In genomic region chr5:176409765-176410164, GRCh38 we compare ENCODE assay signal across 25 cellular contexts. TPM values are rescaled to one million over a fixed set of nuclear protein-coding genes. Genes with fewer than 3 reads are reported as not detected.
DNase-seq lines count a peak whose midpoint lies in the region; ATAC-seq, FAIRE-seq and TF ChIP-seq lines count a peak whose summit lies in the region.
"Had no signal": no experiment of that assay in that cellular context is flagged by ENCODE, and none has a peak within 500 bp of the region (broad histone marks: within the 10 kb centered on the region; RNA-seq: fewer than 3 reads in every experiment).

No MANE protein-coding gene starts in this region.

- H3K4me3 ChIP-seq in RWPE2 (ENCODE audit: severe bottlenecking) (no peak overlapping the region), esophagus (ENCODE audit: low read depth in 1 of 2, low read length in 2 of 2) (no peak overlapping the region), HepG2 (replicated peaks in 1 of 3; ENCODE audit: insufficient read depth in 1 of 3, low read depth in 2 of 3, low read length in 3 of 3) (no peak overlapping the region)
- H3K4me3 ChIP-seq: GM23248 had no signal

- TF ChIP-seq CTCF in RWPE2 (IDR thresholded peaks at IDR 0.05; ENCODE audit: poor library complexity, severe bottlenecking) (no peak), HepG2 (CRISPR knock-in tag; IDR thresholded peaks at IDR 0.05) (no peak)

- H3K79me2 ChIP-seq in HepG2 (ENCODE audit: insufficient read depth, low read length): no peaks in the 10 kb centered on the region

- no peak for TF ChIP-seq RAD21 in HepG2 (CRISPR knock-in tag; IDR thresholded peaks at IDR 0.05)

- H3K36me3 Mint-ChIP-seq in stimulated activated effector memory CD8-positive, alpha-beta T cell treated with anti-CD3 and anti-CD28 coated beads, Interleukin-12 subunit alpha, Interleukin-12 subunit beta, amount 100 ng/mL, for 72 hours: peaks cover 54% of the 10 kb centered on the region

- H3K36me3 ChIP-seq in RWPE2 (ENCODE audit: low read depth) (peaks cover 62% of the 10 kb centered on the region), esophagus (ENCODE audit: control insufficient read depth in 2 of 2, insufficient read depth in 2 of 2, low read length in 1 of 2) (peaks cover 0 to 25% of the 10 kb centered on the region in 2 donors), HepG2 (replicated peaks in 1 of 2; ENCODE audit: control insufficient read depth in 1 of 2, insufficient read depth in 2 of 2, low read length in 2 of 2) (peaks cover 2 to 6% of the 10 kb centered on the region in 2 experiments; a peak in 4 of 5 replicates)

- in situ Hi-C loops in HepG2 (cut with HindIII; ENCODE audit: extremely low pct_ligation_motif_present, low pct_unique_long_range_greater_than_20kb): loop anchor here (10.0 kb wide), 1 partner anchor 75 kb away; no protein-coding TSS in a partner anchor

- H3K9me3 ChIP-seq in RWPE2 (ENCODE audit: severe bottlenecking) (no peaks in the 10 kb centered on the region), esophagus (ENCODE audit: control insufficient read depth in 2 of 2, insufficient read depth in 1 of 2, low read depth in 1 of 2, low read length in 1 of 2) (no peaks in the 10 kb centered on the region), HepG2 (ENCODE audit: low read length) (no peaks in the 10 kb centered on the region)

- no peak overlapping the region for H3K4me3 Mint-ChIP-seq in stimulated activated effector memory CD8-positive, alpha-beta T cell treated with anti-CD3 and anti-CD28 coated beads, Interleukin-12 subunit alpha, Interleukin-12 subunit beta, amount 100 ng/mL, for 72 hours
- H3K4me3 Mint-ChIP-seq: H9 had no signal

- H3K27ac Mint-ChIP-seq in stimulated activated effector memory CD8-positive, alpha-beta T cell treated with anti-CD3 and anti-CD28 coated beads, Interleukin-12 subunit alpha, Interleukin-12 subunit beta, amount 100 ng/mL, for 72 hours: peak overlapping the region; percentile 41

- ATAC-seq in RWPE2 (ENCODE audit: low read depth) (no peak), GM18519 (IDR thresholded peaks at IDR 0.05; ENCODE audit: low FRiP score, unreplicated experiment) (no peak), HepG2 (no peak)
- no peak for ATAC-seq in stimulated activated effector memory CD8-positive, alpha-beta T cell treated with anti-CD3 and anti-CD28 coated beads, Interleukin-12 subunit alpha, Interleukin-12 subunit beta, amount 100 ng/mL, for 72 hours

- no peak overlapping the region for H2AFZ ChIP-seq in HepG2 (ENCODE audit: low read length)
- H2AFZ ChIP-seq: GM23248 had no signal

- CTCF ChIA-PET in HepG2 (lab: Yijun Ruan, JAX; ENCODE audit: low intra/inter-chr PET ratio, low total read pairs): no interaction called here

- POLR2A ChIA-PET in HepG2 (lab: Yijun Ruan, JAX): no interaction called here

- peak; percentile 28 for DNase-seq in activated effector memory CD4-positive, alpha-beta T cell treated with anti-CD3 and anti-CD28 coated beads, Interleukin-2, amount 50 U/mL, for 16 hours
- DNase-seq in activated effector memory CD4-positive, alpha-beta T cell treated with Interleukin-2 at 50 U/mL for 16 hours: no peak
- peak; percentile 27 for DNase-seq in RWPE2 (ENCODE audit: low spot score)
- no peak for DNase-seq in stimulated activated effector memory CD8-positive, alpha-beta T cell treated with anti-CD3 and anti-CD28 coated beads, Interleukin-12 subunit alpha, Interleukin-12 subunit beta, amount 100 ng/mL, for 72 hours (ENCODE audit: low spot score in 2 of 2)
- no peak for DNase-seq in amniotic stem cell (lab: John Stamatoyannopoulos, UW)
- no peak for DNase-seq in HepG2 (ENCODE audit: low spot score)
- DNase-seq: DMS153, DND-41, GM23248, H9, NCI-H1092, NCI-H1436, NCI-H187, NCI-H2081 treated with DMSO at 0.1 percent for 48 hours, NCI-H2171, NCI-H226, NCI-H510A, NCI-H69, RPMI8226, SHP77 treated with DMSO at 0.1 percent for 48 hours had no signal

- H3K4me1 ChIP-seq in RWPE2 (ENCODE audit: insufficient read depth, poor library complexity, severe bottlenecking): peaks cover 47% of the 10 kb centered on the region
- H3K4me1 ChIP-seq in esophagus (ENCODE audit: control insufficient read depth in 2 of 2, insufficient read depth in 2 of 2, low read length in 1 of 2): peaks cover 2 to 36% of the 10 kb centered on the region in 2 donors
- no peaks in the 10 kb centered on the region for H3K4me1 ChIP-seq in HepG2 (ENCODE audit: insufficient read depth, low read length)

- no peaks in the 10 kb centered on the region for H3K9me3 Mint-ChIP-seq in stimulated activated effector memory CD8-positive, alpha-beta T cell treated with anti-CD3 and anti-CD28 coated beads, Interleukin-12 subunit alpha, Interleukin-12 subunit beta, amount 100 ng/mL, for 72 hours
- H3K9me3 Mint-ChIP-seq: H9 had no signal

- H4K20me1 ChIP-seq in HepG2 (ENCODE audit: insufficient read depth, low read length): no peaks in the 10 kb centered on the region

- H3K4me2 ChIP-seq in HepG2 (ENCODE audit: low read depth, low read length): no peak overlapping the region

- 92 to 95% methylated on average over 4 of the region's 4 CpGs for WGBS in esophagus, 2 donors
- 94% methylated on average over 4 of the region's 4 CpGs for WGBS in HepG2 (ENCODE audit: low lambda C conversion rate)

- TF ChIP-seq EP300 in HepG2 (IDR thresholded peaks at IDR 0.05; ENCODE audit: low read depth in 2 of 2, low read length in 2 of 2) (no peak), HepG2 (CRISPR knock-in tag; IDR thresholded peaks at IDR 0.05; ENCODE audit: borderline replicate concordance) (no peak)

- no peak for FAIRE-seq in HepG2 (lab: Jason Lieb, UNC)
- FAIRE-seq: GM18507 had no signal

- H3K9ac ChIP-seq in HepG2 (ENCODE audit: insufficient read depth, low read depth, low read length): no peak overlapping the region
- H3K9ac ChIP-seq: GM23248 had no signal

- H3K4me1 Mint-ChIP-seq in stimulated activated effector memory CD8-positive, alpha-beta T cell treated with anti-CD3 and anti-CD28 coated beads, Interleukin-12 subunit alpha, Interleukin-12 subunit beta, amount 100 ng/mL, for 72 hours: peaks cover 42% of the 10 kb centered on the region

- intact Hi-C loops in HepG2 (cut with micrococcal nuclease; ENCODE audit: unreplicated experiment): loop anchor here (10.0 kb wide), 1 partner anchor 75 kb away; no protein-coding TSS in a partner anchor

- no TSS peak for BruUV-seq in HepG2 (replicated peaks; lab: Mats Ljungman, UMichigan)

- no peak for TF ChIP-seq POLR2A in HepG2 (IDR thresholded peaks at IDR 0.05; ENCODE audit: insufficient read depth in 1 of 2, low read depth in 2 of 2, low read length in 2 of 2)

- H3K27ac ChIP-seq in RWPE2 (ENCODE audit: poor library complexity, severe bottlenecking): peak overlapping the region; percentile 94
- H3K27ac ChIP-seq in esophagus (ENCODE audit: low read depth in 2 of 2, low read length in 1 of 2): peak overlapping the region; percentile 82 to 94
- no peak overlapping the region for H3K27ac ChIP-seq in HepG2 (ENCODE audit: extremely low read length, insufficient read depth, low read length)
- H3K27ac ChIP-seq: GM23248, HL-60 had no signal

- H3K27me3 ChIP-seq in RWPE2 (ENCODE audit: insufficient read depth, poor library complexity, severe bottlenecking) (no peaks in the 10 kb centered on the region), esophagus (ENCODE audit: control insufficient read depth in 1 of 2, insufficient read depth in 2 of 2, low read length in 2 of 2) (no peaks in the 10 kb centered on the region), HepG2 (ENCODE audit: control insufficient read depth in 1 of 2, insufficient read depth in 2 of 2, low read length in 2 of 2) (no peaks in the 10 kb centered on the region)

RNA-seq across cellular contexts. Expression of gene CLTB, which starts 6.6 kb away (rescaled TPM):
- polyA plus RNA-seq in esophagus: 100 to 1,000 TPM; 517 to 730 TPM
- total RNA-seq in HepG2 (2016; rRNA removed; fragmentation: Illumina TruSeq; extraction: Trizol): 30.7 and 33.8 TPM in 2 replicates
- 29.6 and 37.0 TPM in 2 replicates for total RNA-seq in HepG2 (2016; cell fraction: cytosol; rRNA removed; fragmentation: Illumina TruSeq; extraction: Trizol; ENCODE audit: low read depth)
- total RNA-seq in HepG2 (2016; cell fraction: insoluble cytoplasmic fraction; rRNA removed; fragmentation: Illumina TruSeq; extraction: Trizol): 31.5 and 34.4 TPM in 2 replicates
- total RNA-seq in HepG2 (2016; cell fraction: membrane; rRNA removed; fragmentation: Illumina TruSeq; extraction: Trizol): 33.2 and 41.2 TPM in 2 replicates
- total RNA-seq in HepG2 (2016; cell fraction: nucleus; rRNA removed; fragmentation: Illumina TruSeq; extraction: Trizol): 15.1 and 15.7 TPM in 2 replicates
- polyA plus RNA-seq in HepG2 (2011; rRNA removed): 23.3 and 24.8 TPM in 2 replicates
- 27.1 and 35.6 TPM in 2 replicates for polyA plus RNA-seq in HepG2 (2011; cell fraction: cytosol; rRNA removed)
- 29.2 and 30.5 TPM in 2 replicates for polyA plus RNA-seq in HepG2 (2011; cell fraction: nucleus; rRNA removed)
- polyA plus RNA-seq in HepG2 (2012): 14.8 and 24.0 TPM in 2 replicates
- 31.8 and 36.4 TPM in 2 replicates for polyA plus RNA-seq in HepG2 (2016; cell fraction: cytosol; fragmentation: Illumina TruSeq; extraction: Trizol; ENCODE audit: low read depth)
- polyA plus RNA-seq in HepG2 (2016; cell fraction: insoluble cytoplasmic fraction; fragmentation: Illumina TruSeq; extraction: Trizol; ENCODE audit: low read depth): 30.6 and 31.4 TPM in 2 replicates
- polyA plus RNA-seq in HepG2 (2016; cell fraction: membrane; fragmentation: Illumina TruSeq; extraction: Trizol; ENCODE audit: low read depth): 32.7 and 36.2 TPM in 2 replicates
- polyA plus RNA-seq in HepG2 (2016; cell fraction: nucleus; fragmentation: Illumina TruSeq; extraction: Trizol; ENCODE audit: insufficient read depth, low read depth): 28.4 and 29.1 TPM in 2 replicates
- 13.8 and 44.3 TPM in 2 replicates for polyA minus RNA-seq in HepG2 (2011; rRNA and poly(A)+ RNA removed; ENCODE audit: low replicate concordance)
- polyA minus RNA-seq in HepG2 (2011; cell fraction: cytosol; rRNA and poly(A)+ RNA removed): 9.0 and 12.0 TPM in 2 replicates
- polyA minus RNA-seq in HepG2 (2011; cell fraction: nucleus; rRNA and poly(A)+ RNA removed): 7.7 and 8.2 TPM in 2 replicates

RNA-seq across cellular contexts. Expression of gene HIGD2A, which starts 21.2 kb away (rescaled TPM):
- polyA plus RNA-seq in esophagus: 100 to 1,000 TPM; 151 to 163 TPM
- total RNA-seq in HepG2 (2016; rRNA removed; fragmentation: Illumina TruSeq; extraction: Trizol): 89.2 and 95.7 TPM in 2 replicates
- 64.5 and 65.6 TPM in 2 replicates for total RNA-seq in HepG2 (2016; cell fraction: cytosol; rRNA removed; fragmentation: Illumina TruSeq; extraction: Trizol; ENCODE audit: low read depth)
- 87.9 and 107 TPM in 2 replicates for total RNA-seq in HepG2 (2016; cell fraction: insoluble cytoplasmic fraction; rRNA removed; fragmentation: Illumina TruSeq; extraction: Trizol)
- total RNA-seq in HepG2 (2016; cell fraction: membrane; rRNA removed; fragmentation: Illumina TruSeq; extraction: Trizol): 112 and 135 TPM in 2 replicates
- 38.9 and 40.5 TPM in 2 replicates for total RNA-seq in HepG2 (2016; cell fraction: nucleus; rRNA removed; fragmentation: Illumina TruSeq; extraction: Trizol)
- polyA plus RNA-seq in HepG2 (2011; rRNA removed): 146 TPM in 2 replicates
- 171 and 302 TPM in 2 replicates for polyA plus RNA-seq in HepG2 (2011; cell fraction: cytosol; rRNA removed)
- 77.0 and 77.1 TPM in 2 replicates for polyA plus RNA-seq in HepG2 (2011; cell fraction: nucleus; rRNA removed)
- polyA plus RNA-seq in HepG2 (2012): 133 and 141 TPM in 2 replicates
- polyA plus RNA-seq in HepG2 (2016; cell fraction: cytosol; fragmentation: Illumina TruSeq; extraction: Trizol; ENCODE audit: low read depth): 151 and 159 TPM in 2 replicates
- 220 and 222 TPM in 2 replicates for polyA plus RNA-seq in HepG2 (2016; cell fraction: insoluble cytoplasmic fraction; fragmentation: Illumina TruSeq; extraction: Trizol; ENCODE audit: low read depth)
- polyA plus RNA-seq in HepG2 (2016; cell fraction: membrane; fragmentation: Illumina TruSeq; extraction: Trizol; ENCODE audit: low read depth): 239 and 256 TPM in 2 replicates
- polyA plus RNA-seq in HepG2 (2016; cell fraction: nucleus; fragmentation: Illumina TruSeq; extraction: Trizol; ENCODE audit: insufficient read depth, low read depth): 118 and 123 TPM in 2 replicates
- 148 and 164 TPM in 2 replicates for polyA minus RNA-seq in HepG2 (2011; rRNA and poly(A)+ RNA removed; ENCODE audit: low replicate concordance)
- polyA minus RNA-seq in HepG2 (2011; cell fraction: cytosol; rRNA and poly(A)+ RNA removed): 70.4 and 91.9 TPM in 2 replicates
- 33.3 and 40.7 TPM in 2 replicates for polyA minus RNA-seq in HepG2 (2011; cell fraction: nucleus; rRNA and poly(A)+ RNA removed)

RNA-seq across cellular contexts. Expression of gene NOP16, which starts 21.4 kb away (rescaled TPM):
- polyA plus RNA-seq in esophagus (10 to 100 TPM; 50.6 to 70.3 TPM), HepG2 (2011; rRNA removed) (43.3 and 45.9 TPM in 2 replicates)
- 48.4 and 58.4 TPM in 2 replicates for total RNA-seq in HepG2 (2016; rRNA removed; fragmentation: Illumina TruSeq; extraction: Trizol)
- total RNA-seq in HepG2 (2016; cell fraction: cytosol; rRNA removed; fragmentation: Illumina TruSeq; extraction: Trizol; ENCODE audit: low read depth): 19.8 and 25.4 TPM in 2 replicates
- total RNA-seq in HepG2 (2016; cell fraction: insoluble cytoplasmic fraction; rRNA removed; fragmentation: Illumina TruSeq; extraction: Trizol): 51.5 and 62.4 TPM in 2 replicates
- 31.1 and 36.0 TPM in 2 replicates for total RNA-seq in HepG2 (2016; cell fraction: membrane; rRNA removed; fragmentation: Illumina TruSeq; extraction: Trizol)
- total RNA-seq in HepG2 (2016; cell fraction: nucleus; rRNA removed; fragmentation: Illumina TruSeq; extraction: Trizol): 38.3 and 50.4 TPM in 2 replicates
- 43.5 and 48.0 TPM in 2 replicates for polyA plus RNA-seq in HepG2 (2011; cell fraction: cytosol; rRNA removed)
- polyA plus RNA-seq in HepG2 (2011; cell fraction: nucleus; rRNA removed): 49.8 and 55.0 TPM in 2 replicates
- polyA plus RNA-seq in HepG2 (2012): 36.0 and 45.5 TPM in 2 replicates
- 20.0 and 21.6 TPM in 2 replicates for polyA plus RNA-seq in HepG2 (2016; cell fraction: cytosol; fragmentation: Illumina TruSeq; extraction: Trizol; ENCODE audit: low read depth)
- polyA plus RNA-seq in HepG2 (2016; cell fraction: insoluble cytoplasmic fraction; fragmentation: Illumina TruSeq; extraction: Trizol; ENCODE audit: low read depth): 99.0 and 104 TPM in 2 replicates
- polyA plus RNA-seq in HepG2 (2016; cell fraction: membrane; fragmentation: Illumina TruSeq; extraction: Trizol; ENCODE audit: low read depth): 29.9 and 32.3 TPM in 2 replicates
- 76.6 and 84.9 TPM in 2 replicates for polyA plus RNA-seq in HepG2 (2016; cell fraction: nucleus; fragmentation: Illumina TruSeq; extraction: Trizol; ENCODE audit: insufficient read depth, low read depth)
- 16.4 and 48.3 TPM in 2 replicates for polyA minus RNA-seq in HepG2 (2011; rRNA and poly(A)+ RNA removed; ENCODE audit: low replicate concordance)
- polyA minus RNA-seq in HepG2 (2011; cell fraction: cytosol; rRNA and poly(A)+ RNA removed): 10.2 and 15.5 TPM in 2 replicates
- 37.8 and 42.2 TPM in 2 replicates for polyA minus RNA-seq in HepG2 (2011; cell fraction: nucleus; rRNA and poly(A)+ RNA removed)

RNA-seq across cellular contexts. Expression of gene FAF2, which starts 38.4 kb away (rescaled TPM):
- polyA plus RNA-seq in esophagus (10 to 100 TPM in 1 of 2 donors, 1 to 10 TPM in 1; 9.7 to 12.6 TPM), HepG2 (2011; rRNA removed) (24.6 and 27.8 TPM in 2 replicates)
- total RNA-seq in HepG2 (2016; rRNA removed; fragmentation: Illumina TruSeq; extraction: Trizol): 21.5 and 34.3 TPM in 2 replicates
- total RNA-seq in HepG2 (2016; cell fraction: cytosol; rRNA removed; fragmentation: Illumina TruSeq; extraction: Trizol; ENCODE audit: low read depth): 5.1 and 5.2 TPM in 2 replicates
- total RNA-seq in HepG2 (2016; cell fraction: insoluble cytoplasmic fraction; rRNA removed; fragmentation: Illumina TruSeq; extraction: Trizol): 19.8 and 32.7 TPM in 2 replicates
- 11.2 and 15.4 TPM in 2 replicates for total RNA-seq in HepG2 (2016; cell fraction: membrane; rRNA removed; fragmentation: Illumina TruSeq; extraction: Trizol)
- total RNA-seq in HepG2 (2016; cell fraction: nucleus; rRNA removed; fragmentation: Illumina TruSeq; extraction: Trizol): 39.6 and 43.8 TPM in 2 replicates
- 16.5 and 25.1 TPM in 2 replicates for polyA plus RNA-seq in HepG2 (2011; cell fraction: cytosol; rRNA removed)
- polyA plus RNA-seq in HepG2 (2011; cell fraction: nucleus; rRNA removed): 19.3 and 19.4 TPM in 2 replicates
- 21.3 and 21.7 TPM in 2 replicates for polyA plus RNA-seq in HepG2 (2012)
- 1.8 and 2.0 TPM in 2 replicates for polyA plus RNA-seq in HepG2 (2016; cell fraction: cytosol; fragmentation: Illumina TruSeq; extraction: Trizol; ENCODE audit: low read depth)
- polyA plus RNA-seq in HepG2 (2016; cell fraction: insoluble cytoplasmic fraction; fragmentation: Illumina TruSeq; extraction: Trizol; ENCODE audit: low read depth): 15.5 and 15.8 TPM in 2 replicates
- polyA plus RNA-seq in HepG2 (2016; cell fraction: membrane; fragmentation: Illumina TruSeq; extraction: Trizol; ENCODE audit: low read depth): 5.3 and 5.5 TPM in 2 replicates
- 54.2 and 59.0 TPM in 2 replicates for polyA plus RNA-seq in HepG2 (2016; cell fraction: nucleus; fragmentation: Illumina TruSeq; extraction: Trizol; ENCODE audit: insufficient read depth, low read depth)
- 38.0 and 49.2 TPM in 2 replicates for polyA minus RNA-seq in HepG2 (2011; rRNA and poly(A)+ RNA removed; ENCODE audit: low replicate concordance)
- polyA minus RNA-seq in HepG2 (2011; cell fraction: cytosol; rRNA and poly(A)+ RNA removed): 20.9 and 25.3 TPM in 2 replicates
- polyA minus RNA-seq in HepG2 (2011; cell fraction: nucleus; rRNA and poly(A)+ RNA removed): 29.5 and 36.7 TPM in 2 replicates

RNA-seq across cellular contexts. Expression of gene ARL10, which starts 44.5 kb away (rescaled TPM):
- polyA plus RNA-seq in esophagus (1 to 10 TPM; 2.4 to 3.8 TPM), HepG2 (2011; rRNA removed) (0.22 and 0.50 TPM in 2 replicates)
- 0.01 and 0.18 TPM in 2 replicates for total RNA-seq in HepG2 (2016; rRNA removed; fragmentation: Illumina TruSeq; extraction: Trizol)
- total RNA-seq in HepG2 (2016; cell fraction: cytosol; rRNA removed; fragmentation: Illumina TruSeq; extraction: Trizol; ENCODE audit: low read depth): 1.1 TPM in 1 of 2 replicates, not detected in the other
- total RNA-seq in HepG2 (2016; cell fraction: insoluble cytoplasmic fraction; rRNA removed; fragmentation: Illumina TruSeq; extraction: Trizol): 0.45 TPM in 1 of 2 replicates, not detected in the other
- 0.93 and 0.96 TPM in 2 replicates for total RNA-seq in HepG2 (2016; cell fraction: membrane; rRNA removed; fragmentation: Illumina TruSeq; extraction: Trizol)
- 0.53 TPM in 1 of 2 replicates, not detected in the other for total RNA-seq in HepG2 (2016; cell fraction: nucleus; rRNA removed; fragmentation: Illumina TruSeq; extraction: Trizol)
- under 0.01 and 0.01 TPM in 2 replicates for polyA plus RNA-seq in HepG2 (2011; cell fraction: cytosol; rRNA removed)
- 0.02 and 0.03 TPM in 2 replicates for polyA plus RNA-seq in HepG2 (2011; cell fraction: nucleus; rRNA removed)
- 0.05 and 0.07 TPM in 2 replicates for polyA plus RNA-seq in HepG2 (2012)
- 0.51 and 1.6 TPM in 2 replicates for polyA plus RNA-seq in HepG2 (2016; cell fraction: cytosol; fragmentation: Illumina TruSeq; extraction: Trizol; ENCODE audit: low read depth)
- not detected in 2 replicates for polyA plus RNA-seq in HepG2 (2016; cell fraction: insoluble cytoplasmic fraction; fragmentation: Illumina TruSeq; extraction: Trizol; ENCODE audit: low read depth)
- 1.5 TPM in 1 of 2 replicates, not detected in the other for polyA plus RNA-seq in HepG2 (2016; cell fraction: membrane; fragmentation: Illumina TruSeq; extraction: Trizol; ENCODE audit: low read depth)
- polyA plus RNA-seq in HepG2 (2016; cell fraction: nucleus; fragmentation: Illumina TruSeq; extraction: Trizol; ENCODE audit: insufficient read depth, low read depth): 0.05 TPM in 1 of 2 replicates, not detected in the other
- 0.02 and 0.22 TPM in 2 replicates for polyA minus RNA-seq in HepG2 (2011; rRNA and poly(A)+ RNA removed; ENCODE audit: low replicate concordance)
- polyA minus RNA-seq in HepG2 (2011; cell fraction: cytosol; rRNA and poly(A)+ RNA removed): 0.79 TPM in 1 of 2 replicates, not detected in the other
- under 0.01 TPM in 2 replicates for polyA minus RNA-seq in HepG2 (2011; cell fraction: nucleus; rRNA and poly(A)+ RNA removed)
- total RNA-seq: A172 had no signal

Comparison
In these comparisons a context has a peak if more than half of its experiments do, and no peak if none do; other contexts are left out.
1. DNase-seq: peak in activated effector memory CD4-positive, alpha-beta T cell treated with anti-CD3 and anti-CD28 coated beads, Interleukin-2, amount 50 U/mL, for 16 hours (single experiment) and RWPE2 (single experiment); none in activated effector memory CD4-positive, alpha-beta T cell treated with Interleukin-2 at 50 U/mL for 16 hours (single experiment), stimulated activated effector memory CD8-positive, alpha-beta T cell treated with anti-CD3 and anti-CD28 coated beads, Interleukin-12 subunit alpha, Interleukin-12 subunit beta, amount 100 ng/mL, for 72 hours (0 of 2), amniotic stem cell (single experiment) and HepG2 (single experiment).
2. RNA of gene CLTB, which starts 6.6 kb away (polyA plus RNA-seq): 517 to 730 TPM in esophagus; 14.8 to 36.4 TPM in HepG2; every median in the first group is over 10 times any median in the second.